Comparison of ENCODE assay signal across 27 cellular contexts in the genomic region with DNA sequence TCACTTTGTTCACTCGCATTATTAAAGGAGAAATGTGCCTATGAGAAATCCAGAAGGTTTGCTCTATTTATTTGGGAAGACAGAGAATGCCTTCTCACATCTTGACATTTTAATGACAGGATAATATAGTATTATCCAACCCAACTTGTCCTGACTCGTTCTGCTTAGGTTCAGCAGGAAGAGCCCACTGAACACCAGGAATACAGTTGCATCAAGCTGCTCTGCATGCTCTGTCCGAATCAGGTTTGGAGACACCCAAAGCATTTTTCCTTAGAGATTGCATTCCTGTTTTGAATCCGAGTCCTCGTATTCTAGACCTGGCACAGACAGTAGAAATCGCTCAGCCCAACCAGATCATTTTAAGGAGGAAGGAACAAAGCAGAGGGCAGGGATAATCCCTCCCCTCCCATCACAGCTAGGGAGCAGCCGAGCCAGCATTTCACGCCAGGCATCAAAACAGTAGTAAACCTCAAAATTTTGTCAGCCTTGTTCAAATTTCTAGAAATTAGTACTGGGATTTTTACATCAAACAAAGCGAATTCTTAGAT.
DNase-seq lines count a peak whose midpoint lies in the region; ATAC-seq, FAIRE-seq and TF ChIP-seq lines count a peak whose summit lies in the region.
"Had no signal": no experiment of that assay in that cellular context is flagged by ENCODE, and none has a peak within 500 bp of the region (broad histone marks: within the 10 kb centered on the region; RNA-seq: fewer than 3 reads in every experiment).

No MANE protein-coding gene starts in this region.

- peak; percentile 37 for DNase-seq in GM04504 (ENCODE audit: low read depth)
- peak; percentile 36 for DNase-seq in NCI-H69 (lab: John Stamatoyannopoulos, UW)
- DNase-seq in cerebellum (ENCODE audit: low spot score) = peak; percentile 7
- DNase-seq in neural progenitor cell (ENCODE audit: low spot score) = peak; percentile 51
- DNase-seq in small intestine = no peak
- no peak for DNase-seq in immature natural killer cell
- no peak for DNase-seq in GM13977 (ENCODE audit: low spot score)
- DNase-seq: activated CD4-positive, alpha-beta T cell treated with anti-CD3 and anti-CD28 coated beads for 1 hour; activated gamma-delta T cell treated with Interleukin-2 at 50 U/mL for 16 hours; activated naive CD8-positive, alpha-beta T cell treated with anti-CD3 and anti-CD28 coated beads, Interleukin-2, amount 50 U/mL, for 24 hours; activated T-cell treated with anti-CD3 and anti-CD28 coated beads, Interleukin-2, amount 50 U/mL, for 1 hour; BE2C; effector memory CD8-positive, alpha-beta T cell; GDM1; glutamatergic neuron; Karpas-422; NCI-H187 treated with DMSO at 0.1 percent for 48 hours; NCI-H446; NK-92 treated with Interleukin-12 subunit alpha and Interleukin-12 subunit beta, amount 100 ng/mL, for 24 hours; posterior cingulate gyrus; T-helper 1 cell; upper lobe of right lung had no signal

- no peaks in the 10 kb centered on the region for H3K36me3 ChIP-seq in neural progenitor cell
- no peaks in the 10 kb centered on the region for H3K36me3 ChIP-seq in small intestine (ENCODE audit: control insufficient read depth in 2 of 2, insufficient read depth in 2 of 2, low read length in 2 of 2)
- H3K36me3 ChIP-seq: BE2C, brain microvascular endothelial cell, upper lobe of right lung had no signal

- no peaks in the 10 kb centered on the region for H4K20me1 ChIP-seq in neural progenitor cell (ENCODE audit: low read depth)

- peaks cover 27% of the 10 kb centered on the region for H3K4me1 Mint-ChIP-seq in neural progenitor cell
- H3K4me1 Mint-ChIP-seq in immature natural killer cell = peaks cover 5 to 7% of the 10 kb centered on the region in 2 donors

- H3K27ac ChIP-seq in neural progenitor cell (no peak overlapping the region), small intestine (ENCODE audit: low read depth in 1 of 2, low read length in 1 of 2) (no peak overlapping the region)
- H3K27ac ChIP-seq: upper lobe of right lung had no signal

- no peaks in the 10 kb centered on the region for H3K9me3 ChIP-seq in neural progenitor cell (ENCODE audit: low read depth)
- H3K9me3 ChIP-seq in small intestine (ENCODE audit: control insufficient read depth, low read depth) = no peaks in the 10 kb centered on the region
- H3K9me3 ChIP-seq: BE2C, upper lobe of right lung had no signal

- H3K27me3 Mint-ChIP-seq in neural progenitor cell (ENCODE audit: insufficient read depth, low read depth) = peaks cover 6% of the 10 kb centered on the region
- H3K27me3 Mint-ChIP-seq in immature natural killer cell (ENCODE audit: low read depth in 3 of 3) = peaks cover 0 to 4% (median 0%) of the 10 kb centered on the region in 3 donors
- H3K27me3 Mint-ChIP-seq: activated naive CD8-positive, alpha-beta T cell treated with anti-CD3 and anti-CD28 coated beads, Interleukin-2, amount 50 U/mL, for 24 hours; effector memory CD8-positive, alpha-beta T cell had no signal

- H3K9me3 Mint-ChIP-seq in neural progenitor cell (peaks cover 15% of the 10 kb centered on the region), immature natural killer cell (no peaks in the 10 kb centered on the region)
- H3K9me3 Mint-ChIP-seq: effector memory CD8-positive, alpha-beta T cell had no signal

- H2AFZ ChIP-seq in neural progenitor cell (replicated peaks) = no peak overlapping the region

- peaks cover 11% of the 10 kb centered on the region for H3K4me1 ChIP-seq in neural progenitor cell
- no peaks in the 10 kb centered on the region for H3K4me1 ChIP-seq in small intestine (ENCODE audit: control insufficient read depth in 2 of 2, insufficient read depth in 1 of 2, low read depth in 1 of 2, low read length in 1 of 2)
- H3K4me1 ChIP-seq: upper lobe of right lung had no signal

- FAIRE-seq in small intestine (lab: Jason Lieb, UNC) = no peak
- FAIRE-seq: colon had no signal

- no peaks in the 10 kb centered on the region for H3F3A ChIP-seq in neural progenitor cell (ENCODE audit: low read depth)

- peak overlapping the region; percentile 24 for H3K4me2 ChIP-seq in neural progenitor cell

- TF ChIP-seq CTCF in neural progenitor cell (IDR thresholded peaks at IDR 0.05) = no peak
- no peak for TF ChIP-seq CTCF in GM13977 (IDR thresholded peaks at IDR 0.05; ENCODE audit: extremely low read depth, insufficient read depth, missing control alignments)

- H3K4me3 Mint-ChIP-seq in neural progenitor cell = no peak overlapping the region
- H3K4me3 Mint-ChIP-seq in immature natural killer cell = no peak overlapping the region
- H3K4me3 Mint-ChIP-seq: activated naive CD8-positive, alpha-beta T cell treated with anti-CD3 and anti-CD28 coated beads, Interleukin-2, amount 50 U/mL, for 24 hours; effector memory CD8-positive, alpha-beta T cell had no signal

- H3K36me3 Mint-ChIP-seq in neural progenitor cell (peaks cover 4% of the 10 kb centered on the region), immature natural killer cell (no peaks in the 10 kb centered on the region)

- no peaks in the 10 kb centered on the region for H3K79me2 ChIP-seq in neural progenitor cell (ENCODE audit: low read depth)

- ATAC-seq in HG02763 (IDR thresholded peaks at IDR 0.05; ENCODE audit: unreplicated experiment) = no peak
- ATAC-seq: activated naive CD8-positive, alpha-beta T cell treated with anti-CD3 and anti-CD28 coated beads, Interleukin-2, amount 50 U/mL, for 24 hours; effector memory CD8-positive, alpha-beta T cell; Panc1; upper lobe of right lung had no signal

- WGBS in small intestine, 3 donors = 71 to 76% (median 75%) methylated on average over 9 of the region's 9 CpGs

- in situ Hi-C loops in GM13977 (cut with MboI; ENCODE audit: low pct_unique_long_range_greater_than_20kb, low sequenced_read_pairs, unreplicated experiment) = no loop called here

- H3K4me3 ChIP-seq in neural progenitor cell (no peak overlapping the region), small intestine (ENCODE audit: low read depth in 1 of 2, low read length in 2 of 2) (no peak overlapping the region)
- H3K4me3 ChIP-seq: lung, upper lobe of right lung had no signal

- no peak overlapping the region for H3K9ac ChIP-seq in neural progenitor cell

- H3K27ac Mint-ChIP-seq in neural progenitor cell (no peak overlapping the region), immature natural killer cell (peak overlapping the region in 1 of 6 donors; percentile 61)
- H3K27ac Mint-ChIP-seq: effector memory CD8-positive, alpha-beta T cell had no signal

- H3K27me3 ChIP-seq in neural progenitor cell (no peaks in the 10 kb centered on the region), small intestine (ENCODE audit: control insufficient read depth in 2 of 2, insufficient read depth in 2 of 2, low read length in 2 of 2) (no peaks in the 10 kb centered on the region)
- H3K27me3 ChIP-seq: BE2C, brain microvascular endothelial cell had no signal

Comparison
In these comparisons a context has a peak if more than half of its experiments do, and no peak if none do; other contexts are left out.
1. DNase-seq: peak in GM04504 (single experiment), NCI-H69 (single experiment), cerebellum (single experiment) and neural progenitor cell (single experiment); none in small intestine (single experiment), immature natural killer cell (0 of 3) and GM13977 (single experiment).